ENCODE assay signal across 2 cellular contexts in the genomic region with DNA sequence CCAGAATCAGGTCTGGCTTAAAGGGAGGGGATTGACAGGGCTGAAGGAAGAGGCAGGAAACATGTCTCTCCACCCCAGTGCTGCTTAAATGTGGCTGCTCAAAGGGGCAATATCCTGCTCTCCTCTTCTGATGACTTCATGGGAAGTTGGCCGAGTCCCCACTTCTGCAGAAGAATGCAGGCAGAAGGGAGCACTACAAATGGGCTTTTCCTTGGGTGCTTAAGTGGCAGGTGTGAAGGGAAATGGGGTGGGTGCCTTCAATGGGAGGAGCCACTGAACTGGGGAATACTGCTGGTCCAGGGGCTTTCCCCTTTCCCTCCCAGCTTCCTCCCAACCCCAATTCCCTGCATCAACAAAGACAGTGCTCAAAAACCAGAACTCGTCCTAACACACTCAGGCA.
TF ChIP-seq lines count a peak whose summit lies in the region.

No MANE protein-coding gene starts in this region.

TF ChIP-seq in GM23338, 12 proteins besides CTCF, POLR2A, EP300 and RAD21 (continued from another document):
- TF ChIP-seq, protein P1, sequence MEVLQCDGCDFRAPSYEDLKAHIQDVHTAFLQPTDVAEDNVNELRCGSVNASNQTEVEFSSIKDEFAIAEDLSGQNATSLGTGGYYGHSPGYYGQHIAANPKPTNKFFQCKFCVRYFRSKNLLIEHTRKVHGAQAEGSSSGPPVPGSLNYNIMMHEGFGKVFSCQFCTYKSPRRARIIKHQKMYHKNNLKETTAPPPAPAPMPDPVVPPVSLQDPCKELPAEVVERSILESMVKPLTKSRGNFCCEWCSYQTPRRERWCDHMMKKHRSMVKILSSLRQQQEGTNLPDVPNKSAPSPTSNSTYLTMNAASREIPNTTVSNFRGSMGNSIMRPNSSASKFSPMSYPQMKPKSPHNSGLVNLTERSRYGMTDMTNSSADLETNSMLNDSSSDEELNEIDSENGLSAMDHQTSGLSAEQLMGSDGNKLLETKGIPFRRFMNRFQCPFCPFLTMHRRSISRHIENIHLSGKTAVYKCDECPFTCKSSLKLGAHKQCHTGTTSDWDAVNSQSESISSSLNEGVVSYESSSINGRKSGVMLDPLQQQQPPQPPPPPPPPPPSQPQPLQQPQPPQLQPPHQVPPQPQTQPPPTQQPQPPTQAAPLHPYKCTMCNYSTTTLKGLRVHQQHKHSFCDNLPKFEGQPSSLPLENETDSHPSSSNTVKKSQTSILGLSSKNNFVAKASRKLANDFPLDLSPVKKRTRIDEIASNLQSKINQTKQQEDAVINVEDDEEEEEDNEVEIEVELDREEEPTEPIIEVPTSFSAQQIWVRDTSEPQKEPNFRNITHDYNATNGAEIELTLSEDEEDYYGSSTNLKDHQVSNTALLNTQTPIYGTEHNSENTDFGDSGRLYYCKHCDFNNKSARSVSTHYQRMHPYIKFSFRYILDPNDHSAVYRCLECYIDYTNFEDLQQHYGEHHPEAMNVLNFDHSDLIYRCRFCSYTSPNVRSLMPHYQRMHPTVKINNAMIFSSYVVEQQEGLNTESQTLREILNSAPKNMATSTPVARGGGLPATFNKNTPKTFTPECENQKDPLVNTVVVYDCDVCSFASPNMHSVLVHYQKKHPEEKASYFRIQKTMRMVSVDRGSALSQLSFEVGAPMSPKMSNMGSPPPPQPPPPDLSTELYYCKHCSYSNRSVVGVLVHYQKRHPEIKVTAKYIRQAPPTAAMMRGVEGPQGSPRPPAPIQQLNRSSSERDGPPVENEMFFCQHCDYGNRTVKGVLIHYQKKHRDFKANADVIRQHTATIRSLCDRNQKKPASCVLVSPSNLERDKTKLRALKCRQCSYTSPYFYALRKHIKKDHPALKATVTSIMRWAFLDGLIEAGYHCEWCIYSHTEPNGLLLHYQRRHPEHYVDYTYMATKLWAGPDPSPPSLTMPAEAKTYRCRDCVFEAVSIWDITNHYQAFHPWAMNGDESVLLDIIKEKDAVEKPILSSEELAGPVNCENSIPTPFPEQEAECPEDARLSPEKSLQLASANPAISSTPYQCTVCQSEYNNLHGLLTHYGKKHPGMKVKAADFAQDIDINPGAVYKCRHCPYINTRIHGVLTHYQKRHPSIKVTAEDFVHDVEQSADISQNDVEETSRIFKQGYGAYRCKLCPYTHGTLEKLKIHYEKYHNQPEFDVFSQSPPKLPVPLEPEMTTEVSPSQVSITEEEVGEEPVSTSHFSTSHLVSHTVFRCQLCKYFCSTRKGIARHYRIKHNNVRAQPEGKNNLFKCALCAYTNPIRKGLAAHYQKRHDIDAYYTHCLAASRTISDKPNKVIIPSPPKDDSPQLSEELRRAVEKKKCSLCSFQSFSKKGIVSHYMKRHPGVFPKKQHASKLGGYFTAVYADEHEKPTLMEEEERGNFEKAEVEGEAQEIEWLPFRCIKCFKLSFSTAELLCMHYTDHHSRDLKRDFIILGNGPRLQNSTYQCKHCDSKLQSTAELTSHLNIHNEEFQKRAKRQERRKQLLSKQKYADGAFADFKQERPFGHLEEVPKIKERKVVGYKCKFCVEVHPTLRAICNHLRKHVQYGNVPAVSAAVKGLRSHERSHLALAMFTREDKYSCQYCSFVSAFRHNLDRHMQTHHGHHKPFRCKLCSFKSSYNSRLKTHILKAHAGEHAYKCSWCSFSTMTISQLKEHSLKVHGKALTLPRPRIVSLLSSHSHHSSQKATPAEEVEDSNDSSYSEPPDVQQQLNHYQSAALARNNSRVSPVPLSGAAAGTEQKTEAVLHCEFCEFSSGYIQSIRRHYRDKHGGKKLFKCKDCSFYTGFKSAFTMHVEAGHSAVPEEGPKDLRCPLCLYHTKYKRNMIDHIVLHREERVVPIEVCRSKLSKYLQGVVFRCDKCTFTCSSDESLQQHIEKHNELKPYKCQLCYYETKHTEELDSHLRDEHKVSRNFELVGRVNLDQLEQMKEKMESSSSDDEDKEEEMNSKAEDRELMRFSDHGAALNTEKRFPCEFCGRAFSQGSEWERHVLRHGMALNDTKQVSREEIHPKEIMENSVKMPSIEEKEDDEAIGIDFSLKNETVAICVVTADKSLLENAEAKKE (CRISPR knock-in tag; IDR thresholded peaks at IDR 0.05), result no peak
- no peak for TF ChIP-seq EZH2 (IDR thresholded peaks at IDR 0.05; ENCODE audit: low read depth, unreplicated experiment)

TF ChIP-seq in neural cell, 6 proteins besides CTCF, POLR2A, EP300 and RAD21 (continued from another document):
- TF ChIP-seq, protein P2, sequence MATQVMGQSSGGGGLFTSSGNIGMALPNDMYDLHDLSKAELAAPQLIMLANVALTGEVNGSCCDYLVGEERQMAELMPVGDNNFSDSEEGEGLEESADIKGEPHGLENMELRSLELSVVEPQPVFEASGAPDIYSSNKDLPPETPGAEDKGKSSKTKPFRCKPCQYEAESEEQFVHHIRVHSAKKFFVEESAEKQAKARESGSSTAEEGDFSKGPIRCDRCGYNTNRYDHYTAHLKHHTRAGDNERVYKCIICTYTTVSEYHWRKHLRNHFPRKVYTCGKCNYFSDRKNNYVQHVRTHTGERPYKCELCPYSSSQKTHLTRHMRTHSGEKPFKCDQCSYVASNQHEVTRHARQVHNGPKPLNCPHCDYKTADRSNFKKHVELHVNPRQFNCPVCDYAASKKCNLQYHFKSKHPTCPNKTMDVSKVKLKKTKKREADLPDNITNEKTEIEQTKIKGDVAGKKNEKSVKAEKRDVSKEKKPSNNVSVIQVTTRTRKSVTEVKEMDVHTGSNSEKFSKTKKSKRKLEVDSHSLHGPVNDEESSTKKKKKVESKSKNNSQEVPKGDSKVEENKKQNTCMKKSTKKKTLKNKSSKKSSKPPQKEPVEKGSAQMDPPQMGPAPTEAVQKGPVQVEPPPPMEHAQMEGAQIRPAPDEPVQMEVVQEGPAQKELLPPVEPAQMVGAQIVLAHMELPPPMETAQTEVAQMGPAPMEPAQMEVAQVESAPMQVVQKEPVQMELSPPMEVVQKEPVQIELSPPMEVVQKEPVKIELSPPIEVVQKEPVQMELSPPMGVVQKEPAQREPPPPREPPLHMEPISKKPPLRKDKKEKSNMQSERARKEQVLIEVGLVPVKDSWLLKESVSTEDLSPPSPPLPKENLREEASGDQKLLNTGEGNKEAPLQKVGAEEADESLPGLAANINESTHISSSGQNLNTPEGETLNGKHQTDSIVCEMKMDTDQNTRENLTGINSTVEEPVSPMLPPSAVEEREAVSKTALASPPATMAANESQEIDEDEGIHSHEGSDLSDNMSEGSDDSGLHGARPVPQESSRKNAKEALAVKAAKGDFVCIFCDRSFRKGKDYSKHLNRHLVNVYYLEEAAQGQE (IDR thresholded peaks at IDR 0.05; ENCODE audit: borderline replicate concordance), result no peak
- TF ChIP-seq MXI1 (conservative IDR thresholded peaks at IDR 0.05; ENCODE audit: poor library complexity, severe bottlenecking) (no peak), EZH2 (IDR thresholded peaks at IDR 0.05; ENCODE audit: borderline replicate concordance, insufficient read depth, low read length, poor library complexity, severe bottlenecking) (no peak), TAF1 (IDR thresholded peaks at IDR 0.05; ENCODE audit: low read depth) (no peak)
